1 cellular context compared by ENCODE assay signal in the genomic region with DNA sequence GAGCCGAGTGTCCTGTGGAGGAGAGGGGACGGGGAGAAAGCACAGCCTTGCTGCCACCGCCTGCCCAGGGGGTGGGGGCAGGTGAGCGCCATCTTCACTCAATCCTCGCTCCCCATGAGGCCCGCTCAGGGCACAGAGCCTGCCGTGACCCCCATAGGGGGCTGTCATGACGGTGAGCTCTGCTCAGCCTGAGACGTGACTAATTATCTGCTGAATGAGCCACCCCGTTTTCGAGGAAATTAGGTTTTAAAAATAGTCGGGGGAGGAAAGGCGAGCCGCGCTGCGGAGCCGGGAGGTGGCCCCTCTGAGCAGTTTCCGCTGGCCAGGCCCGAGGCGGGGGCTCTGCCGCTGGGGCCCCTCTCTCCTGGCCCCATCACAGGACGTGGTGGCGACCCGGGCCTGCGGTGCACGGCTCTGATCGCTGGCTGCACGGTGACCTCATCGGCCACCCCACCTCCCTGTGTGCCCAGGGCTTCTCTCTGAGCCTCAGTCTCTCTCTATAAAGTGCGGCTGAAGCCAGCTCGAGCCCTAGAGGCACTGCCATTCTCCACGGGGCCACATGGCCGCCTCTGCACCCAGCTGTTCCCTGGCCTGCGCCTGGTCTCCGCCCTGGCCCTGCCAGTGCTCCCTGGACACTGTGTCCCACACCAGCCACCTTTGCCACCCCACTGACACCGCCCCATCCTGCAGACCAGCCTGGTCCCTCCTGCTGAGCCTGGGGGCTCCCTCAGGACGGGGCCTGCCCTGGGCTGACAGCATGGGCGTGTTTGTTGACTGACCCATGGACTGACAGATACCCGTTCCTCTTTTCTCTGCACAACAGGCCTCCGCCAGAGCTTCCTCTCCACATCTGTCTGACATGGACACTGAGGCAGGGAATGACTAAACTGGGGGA.
TF ChIP-seq lines count a peak whose summit lies in the region.

No MANE protein-coding gene starts in this region.

TF ChIP-seq in endothelial cell of umbilical vein, 7 proteins besides CTCF, POLR2A, EP300 and RAD21:
- no peak for TF ChIP-seq POLR2AphosphoS5 (IDR thresholded peaks at IDR 0.05; ENCODE audit: insufficient read depth, low read depth, low read length)
- peak; percentile 19 for TF ChIP-seq FOS (IDR thresholded peaks at IDR 0.05; ENCODE audit: borderline replicate concordance, insufficient read depth, low read length)
TF ChIP-seq in endothelial cell of umbilical vein: peak in this region for 1.
